19 cellular contexts compared by ENCODE assay signal in the genomic region with DNA sequence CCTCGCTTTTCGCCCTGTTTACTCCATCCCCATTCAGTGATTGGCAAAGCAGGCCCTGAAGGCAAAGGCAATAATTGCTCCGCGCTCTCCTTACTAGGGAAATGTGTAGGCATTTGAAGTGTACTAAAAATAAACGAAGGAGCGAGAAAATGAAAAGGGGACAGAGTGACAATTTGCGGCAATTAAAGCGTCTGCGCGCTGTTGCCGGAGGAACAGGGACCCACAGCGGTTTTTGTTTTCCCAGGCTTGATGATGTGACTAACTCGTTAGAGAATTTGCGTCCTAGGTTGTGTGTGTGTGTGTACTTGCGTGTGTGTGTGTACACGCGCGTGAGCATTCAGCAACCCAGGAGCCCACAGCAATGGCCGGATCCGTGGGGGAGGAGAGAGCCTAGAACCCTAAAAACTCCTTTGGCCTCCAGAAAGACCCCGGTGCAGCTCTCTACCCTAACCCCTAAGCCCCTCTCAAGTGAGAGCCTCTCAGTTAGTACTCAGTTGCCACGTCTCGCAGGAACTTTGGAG. TPM values are rescaled to one million over a fixed set of nuclear protein-coding genes. Genes with fewer than 3 reads are reported as not detected.
"Had no signal": no experiment of that assay in that cellular context is flagged by ENCODE, and none has a peak within 500 bp of the region (broad histone marks: within the 10 kb centered on the region; RNA-seq: fewer than 3 reads in every experiment).

No MANE protein-coding gene starts in this region.

- ATAC-seq: left colon; naive thymus-derived CD4-positive, alpha-beta T cell; sciatic nerve; stimulated activated naive CD8-positive, alpha-beta T cell treated with anti-CD3 and anti-CD28 coated beads, Interleukin-15, Interleukin-2, amounts not matched to agents 100 U/mL and 50 U/mL, for 24 hours; T-cell had no signal

- H3K27ac ChIP-seq: adrenal gland, suprapubic skin had no signal

- DNase-seq: activated B cell treated with CpG ODN at 0.5 μM for 24 hours; activated CD4-positive, alpha-beta T cell treated with anti-CD3 and anti-CD28 coated beads, Interleukin-2, amount 10 ng/mL, durations not matched to agents 7 days and 5 days; activated naive CD4-positive, alpha-beta T cell treated with anti-CD3 and anti-CD28 coated beads, Interleukin-2, amount 10 ng/mL, durations not matched to agents 7 days and 5 days; adrenal gland; cortex of kidney; effector CD8-positive, alpha-beta T cell; left colon; naive thymus-derived CD4-positive, alpha-beta T cell; stimulated activated CD4-positive, alpha-beta T cell treated with anti-CD3 and anti-CD28 coated beads, Interleukin-2, amount 100 ng/mL, for 48 hours; stimulated activated naive CD8-positive, alpha-beta T cell treated with anti-CD3 and anti-CD28 coated beads, Interleukin-15, Interleukin-2, amounts not matched to agents 100 U/mL and 50 U/mL, for 24 hours; T-cell had no signal

- H3K9me3 Mint-ChIP-seq: activated naive CD4-positive, alpha-beta T cell treated with anti-CD3 and anti-CD28 coated beads, Interleukin-2, amount 10 ng/mL, durations not matched to agents 7 days and 5 days; activated T-helper 2 cell treated with anti-CD3 and anti-CD28 coated beads, Interferon-gamma antibody, Interleukin-2, Interleukin-4, amounts not matched to agents 10 μg/mL and 5 μg/mL and 100 μg/mL, durations not matched to agents 14 hours and 24 hours and 36 hours; central memory CD8-positive, alpha-beta T cell; T-cell had no signal

- H3K4me3 ChIP-seq: adrenal gland, suprapubic skin had no signal

- H3K9me3 ChIP-seq: adrenal gland, suprapubic skin had no signal

- H3K27ac Mint-ChIP-seq: activated B cell treated with CpG ODN at 0.5 μM for 24 hours; activated T-helper 2 cell treated with anti-CD3 and anti-CD28 coated beads, Interferon-gamma antibody, Interleukin-2, Interleukin-4, amounts not matched to agents 10 μg/mL and 5 μg/mL and 100 μg/mL, durations not matched to agents 14 hours and 24 hours and 36 hours; progenitor cell of endocrine pancreas; T-cell had no signal

- H3K4me1 ChIP-seq: adrenal gland had no signal

- H3K36me3 ChIP-seq: adrenal gland, suprapubic skin had no signal

- H3K4me3 Mint-ChIP-seq: activated B cell treated with CpG ODN at 0.5 μM for 24 hours; activated CD4-positive, alpha-beta T cell treated with anti-CD3 and anti-CD28 coated beads, Interleukin-2, amount 10 ng/mL, durations not matched to agents 7 days and 5 days; activated naive CD4-positive, alpha-beta T cell treated with anti-CD3 and anti-CD28 coated beads, Interleukin-2, amount 10 ng/mL, durations not matched to agents 7 days and 5 days; central memory CD8-positive, alpha-beta T cell; T-cell had no signal

- H3K4me1 Mint-ChIP-seq: activated CD4-positive, alpha-beta T cell treated with anti-CD3 and anti-CD28 coated beads, Interleukin-2, amount 10 ng/mL, durations not matched to agents 7 days and 5 days; activated naive CD4-positive, alpha-beta T cell treated with anti-CD3 and anti-CD28 coated beads, Interleukin-2, amount 10 ng/mL, durations not matched to agents 7 days and 5 days; central memory CD8-positive, alpha-beta T cell had no signal

- H3K36me3 Mint-ChIP-seq: activated naive CD4-positive, alpha-beta T cell treated with anti-CD3 and anti-CD28 coated beads, Interleukin-2, amount 10 ng/mL, durations not matched to agents 7 days and 5 days; T-cell had no signal

RNA-seq across cellular contexts. Expression of gene DLX6, which starts 7.8 kb away (rescaled TPM):
- total RNA-seq: activated B cell treated with CpG ODN at 0.5 μM for 24 hours; activated CD4-positive, alpha-beta T cell treated with anti-CD3 and anti-CD28 coated beads, Interleukin-2, amount 10 ng/mL, durations not matched to agents 7 days and 5 days; activated T-helper 2 cell treated with anti-CD3 and anti-CD28 coated beads, Interferon-gamma antibody, Interleukin-2, Interleukin-4, amounts not matched to agents 10 μg/mL and 5 μg/mL and 100 μg/mL, durations not matched to agents 14 hours and 24 hours and 36 hours; epithelial cell of proximal tubule; left colon; lung microvascular endothelial cell; mononuclear cell; naive thymus-derived CD4-positive, alpha-beta T cell; sciatic nerve; T-cell had no signal
- polyA plus RNA-seq: adrenal gland; naive thymus-derived CD4-positive, alpha-beta T cell had no signal

RNA-seq across cellular contexts. Expression of gene DLX5, which starts 27.1 kb away (rescaled TPM):
- total RNA-seq: activated B cell treated with CpG ODN at 0.5 μM for 24 hours; activated CD4-positive, alpha-beta T cell treated with anti-CD3 and anti-CD28 coated beads, Interleukin-2, amount 10 ng/mL, durations not matched to agents 7 days and 5 days; activated T-helper 2 cell treated with anti-CD3 and anti-CD28 coated beads, Interferon-gamma antibody, Interleukin-2, Interleukin-4, amounts not matched to agents 10 μg/mL and 5 μg/mL and 100 μg/mL, durations not matched to agents 14 hours and 24 hours and 36 hours; epithelial cell of proximal tubule; left colon; lung microvascular endothelial cell; mononuclear cell; naive thymus-derived CD4-positive, alpha-beta T cell; T-cell had no signal
- polyA plus RNA-seq: naive thymus-derived CD4-positive, alpha-beta T cell had no signal
